26 cellular contexts compared by ENCODE assay signal in the genomic region with DNA sequence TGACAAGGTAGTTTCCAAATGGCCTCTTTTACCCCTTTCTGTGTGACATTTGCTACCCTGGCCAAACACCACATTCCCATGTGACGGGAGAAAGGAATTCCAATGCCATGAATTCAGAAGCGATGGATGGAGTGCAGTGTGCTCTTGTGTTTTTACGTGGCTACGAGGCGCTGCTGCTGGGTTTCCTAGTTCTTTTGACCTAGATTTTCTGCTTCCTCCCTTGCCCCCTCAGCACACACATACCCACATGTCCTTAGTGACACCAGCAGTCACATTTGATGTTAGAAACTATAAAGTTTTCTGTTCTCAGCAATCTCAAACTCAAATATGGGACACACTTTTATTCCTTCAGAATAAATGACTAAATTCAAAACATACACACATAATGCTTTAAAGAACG. TPM values are rescaled to one million over a fixed set of nuclear protein-coding genes. Genes with fewer than 3 reads are reported as not detected.
A peak's percentile ranks its signal among the peaks of the same experiment; 100 is the strongest.
DNase-seq lines count a peak whose midpoint lies in the region; ATAC-seq and TF ChIP-seq lines count a peak whose summit lies in the region.
"Had no signal": no experiment of that assay in that cellular context is flagged by ENCODE, and none has a peak within 500 bp of the region (broad histone marks: within the 10 kb centered on the region; RNA-seq: fewer than 3 reads in every experiment).

No MANE protein-coding gene starts in this region.

- intact Hi-C loops in CD8-positive, alpha-beta T cell (cut with DNase I, micrococcal nuclease) = loop anchor here (5.0 to 10.0 kb wide), 2 partner anchors 392 to 395 kb away; partner anchors contain the start of gene ADSL (in 2 of the 2)
- intact Hi-C loops in activated T-helper 2 cell treated with anti-CD3 and anti-CD28 coated beads, Interferon-gamma antibody, Interleukin-2, Interleukin-4, amounts not matched to agents 10 μg/mL and 5 μg/mL and 100 μg/mL, durations not matched to agents 14 hours and 24 hours and 36 hours (cut with micrococcal nuclease) = loop anchor here (5.0 kb wide), 1 partner anchor 205 kb away; no protein-coding TSS in a partner anchor

- H3K4me1 ChIP-seq in CD4-positive, CD25-positive, alpha-beta regulatory T cell (ENCODE audit: control insufficient read depth, insufficient read depth, low read length, poor library complexity, severe bottlenecking) = peaks cover 77% of the 10 kb centered on the region
- H3K4me1 ChIP-seq in CD8-positive, alpha-beta T cell (ENCODE audit: insufficient read depth, low read length) = peaks cover 96% of the 10 kb centered on the region
- H3K4me1 ChIP-seq: SJCRH30 had no signal

- no peak for DNase-seq in CD4-positive, CD25-positive, alpha-beta regulatory T cell
- DNase-seq in CD8-positive, alpha-beta T cell = peak in 2 of 7 experiments; percentile 37 to 46
- DNase-seq in activated T-helper 2 cell treated with anti-CD3 and anti-CD28 coated beads, Interferon-gamma antibody, Interleukin-2, Interleukin-4, amounts not matched to agents 10 μg/mL and 5 μg/mL and 100 μg/mL, durations not matched to agents 14 hours and 24 hours and 36 hours (ENCODE audit: low spot score) = no peak
- DNase-seq in naive thymus-derived CD8-positive, alpha-beta T cell = peak in 5 of 10 donors; percentile 22 to 70 (median 60)
- DNase-seq in WERI-Rb-1 (no peak), omental fat pad (ENCODE audit: low spot score) (no peak)
- DNase-seq: activated B cell treated with CpG ODN at 0.5 μM for 24 hours; activated CD8-positive, alpha-beta memory T cell treated with anti-CD3 and anti-CD28 coated beads, Interleukin-2, amount 50 U/mL, for 4 hours; Calu3; EL; head of caudate nucleus; mesendoderm; NCI-H1092 treated with DMSO at 0.1 percent for 48 hours; NCI-H510A; nephron progenitor cell; Peyer's patch; posterior cingulate gyrus; SJCRH30; stimulated activated CD4-positive, alpha-beta T cell treated with anti-CD3 and anti-CD28 coated beads, Interleukin-1b, Interleukin-23, amount 100 ng/mL, for 48 hours; stomach; trophoblast cell had no signal

- peaks cover 62% of the 10 kb centered on the region for H3K36me3 Mint-ChIP-seq in CD4-positive, CD25-positive, alpha-beta regulatory T cell
- peaks cover 86% of the 10 kb centered on the region for H3K36me3 Mint-ChIP-seq in CD8-positive, alpha-beta T cell
- H3K36me3 Mint-ChIP-seq in activated T-helper 2 cell treated with anti-CD3 and anti-CD28 coated beads, Interferon-gamma antibody, Interleukin-2, Interleukin-4, amounts not matched to agents 10 μg/mL and 5 μg/mL and 100 μg/mL, durations not matched to agents 14 hours and 24 hours and 36 hours (ENCODE audit: low read depth) = peaks cover 81% of the 10 kb centered on the region
- H3K36me3 Mint-ChIP-seq in naive thymus-derived CD8-positive, alpha-beta T cell = peaks cover 32 to 86% (median 42%) of the 10 kb centered on the region in 3 donors
- H3K36me3 Mint-ChIP-seq: brain had no signal

- peaks cover 0 to 1% (median 0%) of the 10 kb centered on the region in 7 donors for H3K9me3 Mint-ChIP-seq in CD4-positive, CD25-positive, alpha-beta regulatory T cell
- no peaks in the 10 kb centered on the region for H3K9me3 Mint-ChIP-seq in CD8-positive, alpha-beta T cell
- H3K9me3 Mint-ChIP-seq in activated T-helper 2 cell treated with anti-CD3 and anti-CD28 coated beads, Interferon-gamma antibody, Interleukin-2, Interleukin-4, amounts not matched to agents 10 μg/mL and 5 μg/mL and 100 μg/mL, durations not matched to agents 14 hours and 24 hours and 36 hours = no peaks in the 10 kb centered on the region
- no peaks in the 10 kb centered on the region for H3K9me3 Mint-ChIP-seq in naive thymus-derived CD8-positive, alpha-beta T cell
- H3K9me3 Mint-ChIP-seq: activated B cell treated with CpG ODN at 0.5 μM for 24 hours, nephron progenitor cell had no signal

- H3K27ac Mint-ChIP-seq in CD4-positive, CD25-positive, alpha-beta regulatory T cell = peak overlapping the region; percentile 90 to 96 (median 94)
- no peak overlapping the region for H3K27ac Mint-ChIP-seq in CD8-positive, alpha-beta T cell
- peak overlapping the region; percentile 70 for H3K27ac Mint-ChIP-seq in activated T-helper 2 cell treated with anti-CD3 and anti-CD28 coated beads, Interferon-gamma antibody, Interleukin-2, Interleukin-4, amounts not matched to agents 10 μg/mL and 5 μg/mL and 100 μg/mL, durations not matched to agents 14 hours and 24 hours and 36 hours
- H3K27ac Mint-ChIP-seq in naive thymus-derived CD8-positive, alpha-beta T cell = peak overlapping the region in 6 of 10 donors; percentile 95 to 99 (median 97)
- H3K27ac Mint-ChIP-seq: activated B cell treated with CpG ODN at 0.5 μM for 24 hours had no signal

- H3K4me3 Mint-ChIP-seq in CD4-positive, CD25-positive, alpha-beta regulatory T cell = peak overlapping the region; percentile 73 to 81 (median 77)
- peak overlapping the region; percentile 68 for H3K4me3 Mint-ChIP-seq in CD8-positive, alpha-beta T cell
- no peak overlapping the region for H3K4me3 Mint-ChIP-seq in activated T-helper 2 cell treated with anti-CD3 and anti-CD28 coated beads, Interferon-gamma antibody, Interleukin-2, Interleukin-4, amounts not matched to agents 10 μg/mL and 5 μg/mL and 100 μg/mL, durations not matched to agents 14 hours and 24 hours and 36 hours (ENCODE audit: low read depth)
- H3K4me3 Mint-ChIP-seq in naive thymus-derived CD8-positive, alpha-beta T cell = peak overlapping the region; percentile 64 to 90 (median 80)
- H3K4me3 Mint-ChIP-seq: activated B cell treated with CpG ODN at 0.5 μM for 24 hours, brain, nephron progenitor cell had no signal

- H3K4me1 Mint-ChIP-seq in CD4-positive, CD25-positive, alpha-beta regulatory T cell = peaks cover 33 to 91% (median 68%) of the 10 kb centered on the region in 4 donors
- H3K4me1 Mint-ChIP-seq in CD8-positive, alpha-beta T cell (ENCODE audit: low read depth) = peaks cover 90% of the 10 kb centered on the region
- peaks cover 78% of the 10 kb centered on the region for H3K4me1 Mint-ChIP-seq in activated T-helper 2 cell treated with anti-CD3 and anti-CD28 coated beads, Interferon-gamma antibody, Interleukin-2, Interleukin-4, amounts not matched to agents 10 μg/mL and 5 μg/mL and 100 μg/mL, durations not matched to agents 14 hours and 24 hours and 36 hours (ENCODE audit: low read depth)
- peaks cover 54 to 100% (median 93%) of the 10 kb centered on the region in 4 donors for H3K4me1 Mint-ChIP-seq in naive thymus-derived CD8-positive, alpha-beta T cell

- no peak for TF ChIP-seq CTCF in CD8-positive, alpha-beta T cell (IDR thresholded peaks at IDR 0.05)
- no peak for TF ChIP-seq CTCF in WERI-Rb-1 (IDR thresholded peaks at IDR 0.05; ENCODE audit: low read depth, low read length)
- TF ChIP-seq CTCF in omental fat pad (IDR thresholded peaks at IDR 0.05) = no peak

- CTCF ChIA-PET in CD8-positive, alpha-beta T cell (lab: Charles Lee) = interaction anchor here (0.9 to 3.7 kb wide), 13 partner anchors 8 to 417 kb away, joined by 3 to 16 read pairs (median 7); no protein-coding TSS in a partner anchor

- peak overlapping the region; percentile 45 for H3K27ac ChIP-seq in CD4-positive, CD25-positive, alpha-beta regulatory T cell (ENCODE audit: insufficient read depth, low read length, poor library complexity, severe bottlenecking)
- peak overlapping the region; percentile 36 for H3K27ac ChIP-seq in CD8-positive, alpha-beta T cell (ENCODE audit: low read depth, low read length)
- no peak overlapping the region for H3K27ac ChIP-seq in WERI-Rb-1
- H3K27ac ChIP-seq: SJCRH30, stomach had no signal

- no peaks in the 10 kb centered on the region for H3K27me3 Mint-ChIP-seq in CD4-positive, CD25-positive, alpha-beta regulatory T cell
- H3K27me3 Mint-ChIP-seq in CD8-positive, alpha-beta T cell (ENCODE audit: low read depth) = no peaks in the 10 kb centered on the region
- H3K27me3 Mint-ChIP-seq in activated T-helper 2 cell treated with anti-CD3 and anti-CD28 coated beads, Interferon-gamma antibody, Interleukin-2, Interleukin-4, amounts not matched to agents 10 μg/mL and 5 μg/mL and 100 μg/mL, durations not matched to agents 14 hours and 24 hours and 36 hours (ENCODE audit: low read depth) = no peaks in the 10 kb centered on the region
- H3K27me3 Mint-ChIP-seq in naive thymus-derived CD8-positive, alpha-beta T cell = no peaks in the 10 kb centered on the region
- H3K27me3 Mint-ChIP-seq: activated B cell treated with CpG ODN at 0.5 μM for 24 hours had no signal

- H3K36me3 ChIP-seq in CD4-positive, CD25-positive, alpha-beta regulatory T cell (ENCODE audit: control insufficient read depth, insufficient read depth, low read length) = peaks cover 45% of the 10 kb centered on the region
- H3K36me3 ChIP-seq in CD8-positive, alpha-beta T cell (ENCODE audit: insufficient read depth, low read length) = peaks cover 36% of the 10 kb centered on the region
- no peaks in the 10 kb centered on the region for H3K36me3 ChIP-seq in WERI-Rb-1
- H3K36me3 ChIP-seq: Peyer's patch, SJCRH30, stomach had no signal

- POLR2A ChIA-PET in CD8-positive, alpha-beta T cell (lab: Charles Lee) = interaction anchor here (0.6 to 3.5 kb wide), 11 partner anchors 10 to 56 kb away, joined by 3 to 18 read pairs (median 3); no protein-coding TSS in a partner anchor
- POLR2A ChIA-PET in naive thymus-derived CD8-positive, alpha-beta T cell (lab: Charles Lee) = interaction anchor here (0.7 to 7.2 kb wide), 16 partner anchors 10 to 92 kb away, joined by 3 to 56 read pairs (median 7); no protein-coding TSS in a partner anchor

- ATAC-seq in CD4-positive, CD25-positive, alpha-beta regulatory T cell (ENCODE audit: low read depth in 2 of 2) = no peak
- peak; percentile 43 for ATAC-seq in CD8-positive, alpha-beta T cell
- ATAC-seq in naive thymus-derived CD8-positive, alpha-beta T cell = peak; percentile 48 to 65
- ATAC-seq in HG03196 (IDR thresholded peaks at IDR 0.05; ENCODE audit: unreplicated experiment) (no peak), omental fat pad (ENCODE audit: low FRiP score) (no peak)
- ATAC-seq: HCT116 had no signal

- H3K4me3 ChIP-seq in CD4-positive, CD25-positive, alpha-beta regulatory T cell (ENCODE audit: low read depth, low read length) = peak overlapping the region; percentile 28
- peak overlapping the region; percentile 30 for H3K4me3 ChIP-seq in CD8-positive, alpha-beta T cell (ENCODE audit: low read depth, low read length)
- no peak overlapping the region for H3K4me3 ChIP-seq in WERI-Rb-1 (ENCODE audit: low read depth, low read length)
- H3K4me3 ChIP-seq: Peyer's patch, SJCRH30, stomach had no signal

- H3K27me3 ChIP-seq in CD4-positive, CD25-positive, alpha-beta regulatory T cell (ENCODE audit: control insufficient read depth, insufficient read depth, low read length) = no peaks in the 10 kb centered on the region
- no peaks in the 10 kb centered on the region for H3K27me3 ChIP-seq in CD8-positive, alpha-beta T cell (ENCODE audit: insufficient read depth, low read length)
- H3K27me3 ChIP-seq in WERI-Rb-1 (ENCODE audit: insufficient read depth, low read depth, severe bottlenecking) = no peaks in the 10 kb centered on the region
- H3K27me3 ChIP-seq: Peyer's patch, SJCRH30, stomach had no signal

- H3K9me3 ChIP-seq in CD4-positive, CD25-positive, alpha-beta regulatory T cell (ENCODE audit: control insufficient read depth in 2 of 2, low read length in 2 of 2) = no peaks in the 10 kb centered on the region
- H3K9me3 ChIP-seq in CD8-positive, alpha-beta T cell (ENCODE audit: low read length) = no peaks in the 10 kb centered on the region
- H3K9me3 ChIP-seq in WERI-Rb-1 (ENCODE audit: severe bottlenecking) = no peaks in the 10 kb centered on the region
- H3K9me3 ChIP-seq: Peyer's patch, SJCRH30, stomach had no signal

RNA-seq across cellular contexts. Expression of gene TMA7B, which starts 7.8 kb away (rescaled TPM):
- 13.0 TPM for total RNA-seq in CD4-positive, CD25-positive, alpha-beta regulatory T cell
- 1 to 10 TPM in 3 of 4 donors, under 1 TPM in 1; 0.91 to 1.8 (median 1.5) TPM for polyA plus RNA-seq in CD4-positive, CD25-positive, alpha-beta regulatory T cell
- 10 to 100 TPM in 1 of 2 experiments, 1 to 10 TPM in 1; 9.0 to 12.0 TPM for total RNA-seq in CD8-positive, alpha-beta T cell
- 1.7 and 2.0 TPM in 2 replicates for total RNA-seq in activated T-helper 2 cell treated with anti-CD3 and anti-CD28 coated beads, Interferon-gamma antibody, Interleukin-2, Interleukin-4, amounts not matched to agents 10 μg/mL and 5 μg/mL and 100 μg/mL, durations not matched to agents 14 hours and 24 hours and 36 hours
- 10 to 100 TPM; 11.8 to 14.2 TPM for total RNA-seq in naive thymus-derived CD8-positive, alpha-beta T cell
- 1 to 10 TPM; 1.5 to 3.5 (median 2.8) TPM for polyA plus RNA-seq in naive thymus-derived CD8-positive, alpha-beta T cell
- total RNA-seq in omental fat pad = not detected
- total RNA-seq: Calu3, fibroblast of lung, LHCN-M2, Peyer's patch had no signal
- polyA plus RNA-seq: fibroblast of lung, stomach had no signal

RNA-seq across cellular contexts. Expression of gene FAM83F, which starts 42.4 kb away (rescaled TPM):
- total RNA-seq in CD4-positive, CD25-positive, alpha-beta regulatory T cell = 3.2 TPM
- under 1 TPM in 3 of 4 donors, not detected in 1; 0.01 to 0.05 (median 0.03) TPM for polyA plus RNA-seq in CD4-positive, CD25-positive, alpha-beta regulatory T cell
- total RNA-seq in CD8-positive, alpha-beta T cell = 10 to 100 TPM; 17.6 to 23.5 TPM
- 0.07 and 0.11 TPM in 2 replicates for total RNA-seq in activated T-helper 2 cell treated with anti-CD3 and anti-CD28 coated beads, Interferon-gamma antibody, Interleukin-2, Interleukin-4, amounts not matched to agents 10 μg/mL and 5 μg/mL and 100 μg/mL, durations not matched to agents 14 hours and 24 hours and 36 hours
- total RNA-seq in naive thymus-derived CD8-positive, alpha-beta T cell = 1 to 10 TPM in 1 of 2 experiments, under 1 TPM in 1; 0.41 to 1.2 TPM
- under 1 TPM in 2 of 3 donors, not detected in 1; 0.01 to 0.02 TPM for polyA plus RNA-seq in naive thymus-derived CD8-positive, alpha-beta T cell
- total RNA-seq in omental fat pad = under 1 TPM; 0.37 to 0.84 (median 0.57) TPM
- total RNA-seq: fibroblast of lung, LHCN-M2, SJCRH30 had no signal
- polyA plus RNA-seq: fibroblast of lung had no signal

RNA-seq across cellular contexts. Expression of gene GRAP2, which starts 51.5 kb away (rescaled TPM):
- total RNA-seq in CD4-positive, CD25-positive, alpha-beta regulatory T cell = 160 TPM
- 10 to 100 TPM; 48.9 to 79.2 (median 52.2) TPM for polyA plus RNA-seq in CD4-positive, CD25-positive, alpha-beta regulatory T cell
- total RNA-seq in CD8-positive, alpha-beta T cell = 100 to 1,000 TPM; 105 TPM
- 44.1 and 46.5 TPM in 2 replicates for total RNA-seq in activated T-helper 2 cell treated with anti-CD3 and anti-CD28 coated beads, Interferon-gamma antibody, Interleukin-2, Interleukin-4, amounts not matched to agents 10 μg/mL and 5 μg/mL and 100 μg/mL, durations not matched to agents 14 hours and 24 hours and 36 hours
- total RNA-seq in naive thymus-derived CD8-positive, alpha-beta T cell = 100 to 1,000 TPM; 202 TPM
- 100 to 1,000 TPM in 2 of 3 donors, 10 to 100 TPM in 1; 88.3 to 176 (median 133) TPM for polyA plus RNA-seq in naive thymus-derived CD8-positive, alpha-beta T cell
- total RNA-seq in omental fat pad = 1 to 10 TPM; 1.0 to 9.5 (median 3.7) TPM
- total RNA-seq: Calu3, fibroblast of lung, LHCN-M2, SJCRH30 had no signal
- polyA plus RNA-seq: fibroblast of lung had no signal

RNA-seq across cellular contexts. Expression of gene ENTHD1, which starts 58.8 kb away (rescaled TPM):
- total RNA-seq in CD4-positive, CD25-positive, alpha-beta regulatory T cell = not detected
- polyA plus RNA-seq in CD4-positive, CD25-positive, alpha-beta regulatory T cell = under 1 TPM; 0.13 to 0.32 (median 0.18) TPM
- total RNA-seq in CD8-positive, alpha-beta T cell = not detected
- total RNA-seq in activated T-helper 2 cell treated with anti-CD3 and anti-CD28 coated beads, Interferon-gamma antibody, Interleukin-2, Interleukin-4, amounts not matched to agents 10 μg/mL and 5 μg/mL and 100 μg/mL, durations not matched to agents 14 hours and 24 hours and 36 hours = 0.11 TPM in 2 replicates
- total RNA-seq in naive thymus-derived CD8-positive, alpha-beta T cell = under 1 TPM; 0.26 to 0.36 TPM
- under 1 TPM; 0.20 to 0.41 (median 0.38) TPM for polyA plus RNA-seq in naive thymus-derived CD8-positive, alpha-beta T cell
- total RNA-seq in omental fat pad = not detected
- total RNA-seq: activated B cell treated with CpG ODN at 0.5 μM for 24 hours, Calu3, fibroblast of lung, LHCN-M2, Peyer's patch, SJCRH30, stomach had no signal
- polyA plus RNA-seq: fibroblast of lung, stomach had no signal

Comparison
In these comparisons a context has a peak if more than half of its experiments do, and no peak if none do; other contexts are left out.
1. ATAC-seq: peak in CD8-positive, alpha-beta T cell (single experiment) and naive thymus-derived CD8-positive, alpha-beta T cell (2 of 2); none in CD4-positive, CD25-positive, alpha-beta regulatory T cell (0 of 2), HG03196 (single experiment) and omental fat pad (single experiment).